In genomic region chr5:98474802-98475201, GRCh38 we compare ENCODE assay signal across 34 cellular contexts.
DNase-seq lines count a peak whose midpoint lies in the region; ATAC-seq, FAIRE-seq and TF ChIP-seq lines count a peak whose summit lies in the region.
"Had no signal": no experiment of that assay in that cellular context is flagged by ENCODE, and none has a peak within 500 bp of the region (broad histone marks: within the 10 kb centered on the region; RNA-seq: fewer than 3 reads in every experiment).

No MANE protein-coding gene starts in this region.

- ATAC-seq in Right ventricle myocardium inferior: peak; percentile 52
- ATAC-seq: gastrocnemius medialis had no signal

- H3K4me3 ChIP-seq in right atrium auricular region: no peak overlapping the region
- peak overlapping the region; percentile 8 for H3K4me3 ChIP-seq in adipocyte (ENCODE audit: low read length)
- H3K4me3 ChIP-seq in fibroblast of villous mesenchyme (ENCODE audit: low read depth, low read length): no peak overlapping the region
- no peak overlapping the region for H3K4me3 ChIP-seq in small intestine (ENCODE audit: low read depth in 1 of 2, low read length in 2 of 2)
- no peak overlapping the region for H3K4me3 ChIP-seq in CD8-positive, alpha-beta memory T cell (ENCODE audit: low read length)
- H3K4me3 ChIP-seq: ascending aorta, coronary artery, gastrocnemius medialis, SJSA1, thyroid gland had no signal

- H3K27ac Mint-ChIP-seq in CD8-positive, alpha-beta memory T cell: no peak overlapping the region
- H3K27ac Mint-ChIP-seq: activated B cell treated with CpG ODN at 0.5 μM for 24 hours; activated naive CD8-positive, alpha-beta T cell treated with anti-CD3 and anti-CD28 coated beads for 36 hours; activated T-cell treated with anti-CD3 and anti-CD28 coated beads, Interleukin-2, amount 50 U/mL, for 24 hours; CD4-positive, alpha-beta memory T cell; nephron had no signal

- peaks cover 0 to 2% of the 10 kb centered on the region in 2 donors for H3K27me3 Mint-ChIP-seq in CD8-positive, alpha-beta memory T cell
- H3K27me3 Mint-ChIP-seq: activated T-cell treated with anti-CD3 and anti-CD28 coated beads, Interleukin-2, amount 50 U/mL, for 24 hours had no signal

- no peaks in the 10 kb centered on the region for H3K36me3 Mint-ChIP-seq in CD8-positive, alpha-beta memory T cell
- H3K36me3 Mint-ChIP-seq: activated naive CD8-positive, alpha-beta T cell treated with anti-CD3 and anti-CD28 coated beads for 36 hours; CD4-positive, alpha-beta memory T cell had no signal

- TF ChIP-seq CTCF in right atrium auricular region (IDR thresholded peaks at IDR 0.05) (no peak), fibroblast of villous mesenchyme (IDR thresholded peaks at IDR 0.05; ENCODE audit: insufficient read depth, low read depth, low read length) (no peak)

- H3K36me3 ChIP-seq in right atrium auricular region (no peaks in the 10 kb centered on the region), adipocyte (ENCODE audit: control insufficient read depth, insufficient read depth, low read length, severe bottlenecking) (no peaks in the 10 kb centered on the region), small intestine (ENCODE audit: control insufficient read depth in 2 of 2, insufficient read depth in 2 of 2, low read length in 2 of 2) (no peaks in the 10 kb centered on the region)
- no peaks in the 10 kb centered on the region for H3K36me3 ChIP-seq in CD8-positive, alpha-beta memory T cell (ENCODE audit: insufficient read depth, low read length)
- H3K36me3 ChIP-seq: ascending aorta, gastrocnemius medialis, SJSA1, thyroid gland had no signal

- H3K9me3 ChIP-seq in right atrium auricular region: no peaks in the 10 kb centered on the region
- no peaks in the 10 kb centered on the region for H3K9me3 ChIP-seq in adipocyte (ENCODE audit: control insufficient read depth, low read length)
- no peaks in the 10 kb centered on the region for H3K9me3 ChIP-seq in small intestine (ENCODE audit: control insufficient read depth, low read depth)
- H3K9me3 ChIP-seq in CD8-positive, alpha-beta memory T cell (ENCODE audit: low read length): no peaks in the 10 kb centered on the region
- H3K9me3 ChIP-seq: ascending aorta, gastrocnemius medialis, SJSA1, thyroid gland had no signal

- intact Hi-C loops in Right ventricle myocardium inferior (cut with DNase I): no loop called here

- 19 to 59% (median 41%) methylated on average over 3 of the region's 3 CpGs for WGBS in small intestine, 3 donors

- no peak overlapping the region for H3K27ac ChIP-seq in right atrium auricular region
- H3K27ac ChIP-seq in small intestine (ENCODE audit: low read depth in 1 of 2, low read length in 1 of 2): no peak overlapping the region
- no peak overlapping the region for H3K27ac ChIP-seq in CD8-positive, alpha-beta memory T cell (ENCODE audit: low read depth, low read length)
- H3K27ac ChIP-seq: ascending aorta, coronary artery, gastrocnemius medialis, SJSA1, thyroid gland had no signal

- H3K9ac ChIP-seq in adipocyte (ENCODE audit: low read length): no peak overlapping the region

- no peaks in the 10 kb centered on the region for H3K4me1 Mint-ChIP-seq in CD8-positive, alpha-beta memory T cell
- H3K4me1 Mint-ChIP-seq: activated B cell treated with CpG ODN at 0.5 μM for 24 hours; activated naive CD8-positive, alpha-beta T cell treated with anti-CD3 and anti-CD28 coated beads for 36 hours had no signal

- no peak overlapping the region for H3K4me3 Mint-ChIP-seq in CD8-positive, alpha-beta memory T cell
- H3K4me3 Mint-ChIP-seq: activated B cell treated with CpG ODN at 0.5 μM for 24 hours; activated naive CD8-positive, alpha-beta T cell treated with anti-CD3 and anti-CD28 coated beads for 36 hours; activated T-cell treated with anti-CD3 and anti-CD28 coated beads, Interleukin-2, amount 50 U/mL, for 24 hours; CD4-positive, alpha-beta memory T cell; nephron had no signal

- H3K27me3 ChIP-seq in right atrium auricular region (no peaks in the 10 kb centered on the region), adipocyte (replicated peaks; ENCODE audit: control insufficient read depth, insufficient read depth, low read length) (no peaks in the 10 kb centered on the region), small intestine (ENCODE audit: control insufficient read depth in 2 of 2, insufficient read depth in 2 of 2, low read length in 2 of 2) (no peaks in the 10 kb centered on the region)
- no peaks in the 10 kb centered on the region for H3K27me3 ChIP-seq in CD8-positive, alpha-beta memory T cell (ENCODE audit: insufficient read depth, low read length, poor library complexity, severe bottlenecking)
- H3K27me3 ChIP-seq: ascending aorta, gastrocnemius medialis, SJSA1, thyroid gland had no signal

- no peak for FAIRE-seq in small intestine (lab: Jason Lieb, UNC)
- FAIRE-seq: A204.1, GM18507, GM19239, H54 had no signal

- POLR2A ChIA-PET in CD8-positive, alpha-beta memory T cell (lab: Charles Lee): no interaction called here

- peaks cover 0 to 2% (median 0%) of the 10 kb centered on the region in 5 donors for H3K9me3 Mint-ChIP-seq in CD8-positive, alpha-beta memory T cell
- H3K9me3 Mint-ChIP-seq: activated B cell treated with CpG ODN at 0.5 μM for 24 hours; activated naive CD8-positive, alpha-beta T cell treated with anti-CD3 and anti-CD28 coated beads for 36 hours; activated T-cell treated with anti-CD3 and anti-CD28 coated beads, Interleukin-2, amount 50 U/mL, for 24 hours; CD4-positive, alpha-beta memory T cell; nephron had no signal

- no peaks in the 10 kb centered on the region for H3K4me1 ChIP-seq in right atrium auricular region
- peaks cover 31% of the 10 kb centered on the region for H3K4me1 ChIP-seq in adipocyte (ENCODE audit: control insufficient read depth, insufficient read depth, low read length)
- H3K4me1 ChIP-seq in small intestine (ENCODE audit: control insufficient read depth in 2 of 2, insufficient read depth in 1 of 2, low read depth in 1 of 2, low read length in 1 of 2): peaks cover 0 to 2% of the 10 kb centered on the region in 2 donors
- no peaks in the 10 kb centered on the region for H3K4me1 ChIP-seq in CD8-positive, alpha-beta memory T cell (ENCODE audit: insufficient read depth, low read length)
- H3K4me1 ChIP-seq: ascending aorta, gastrocnemius medialis, SJSA1, thyroid gland had no signal

- CTCF ChIA-PET in CD8-positive, alpha-beta memory T cell (lab: Charles Lee): no interaction called here

- DNase-seq in Right ventricle myocardium inferior (ENCODE audit: missing footprints): no peak
- no peak for DNase-seq in right atrium auricular region (ENCODE audit: low spot score)
- DNase-seq in adipocyte (ENCODE audit: low read depth): peak; percentile 43
- peak; percentile 74 for DNase-seq in fibroblast of villous mesenchyme (ENCODE audit: low read depth)
- DNase-seq in small intestine: peak; percentile 22
- DNase-seq in CD8-positive, alpha-beta memory T cell: no peak
- DNase-seq in HPDE6-E6E7 (ENCODE audit: extremely low spot score): no peak
- no peak for DNase-seq in DMS153 treated with DMSO at 0.1 percent for 48 hours (lab: John Stamatoyannopoulos, UW; ENCODE audit: unreplicated experiment)
- DNase-seq: activated B cell treated with CpG ODN at 0.5 μM for 24 hours; activated CD4-positive, alpha-beta T cell treated with anti-CD3 and anti-CD28 coated beads, Interleukin-2, amount 50 U/mL, for 1 hour; activated gamma-delta T cell; activated naive CD8-positive, alpha-beta T cell treated with anti-CD3 and anti-CD28 coated beads for 36 hours; activated T-cell treated with anti-CD3 and anti-CD28 coated beads, Interleukin-2, amount 50 U/mL, for 24 hours; CD4-positive, alpha-beta memory T cell; effector CD8-positive, alpha-beta T cell; EL; gastrocnemius medialis; Karpas-422; mammary epithelial cell; NCI-H1436 treated with DMSO at 0.1 percent for 48 hours; NCI-H2107; NCI-H446; NCI-H748 treated with DMSO at 0.1 percent for 48 hours; RPMI8226; stimulated activated CD8-positive, alpha-beta memory T cell treated with anti-CD3 and anti-CD28 coated beads, Interleukin-4, amount 100 ng/mL, for 48 hours; thyroid gland had no signal

Comparison
In these comparisons a context has a peak if more than half of its experiments do, and no peak if none do; other contexts are left out.
1. DNase-seq: peak in adipocyte (single experiment), fibroblast of villous mesenchyme (single experiment) and small intestine (single experiment); none in Right ventricle myocardium inferior (single experiment), right atrium auricular region (single experiment), CD8-positive, alpha-beta memory T cell (0 of 5), HPDE6-E6E7 (single experiment) and DMS153 treated with DMSO at 0.1 percent for 48 hours (single experiment).